In genomic region chr7:140506788-140507464, GRCh38 we compare ENCODE assay signal across 8 cellular contexts. TPM values are rescaled to one million over a fixed set of nuclear protein-coding genes. Genes with fewer than 3 reads are reported as not detected.
A peak's percentile ranks its signal among the peaks of the same experiment; 100 is the strongest.
DNase-seq lines count a peak whose midpoint lies in the region; ATAC-seq and TF ChIP-seq lines count a peak whose summit lies in the region.

No MANE protein-coding gene starts in this region.

- TF ChIP-seq CTCF in WERI-Rb-1 (IDR thresholded peaks at IDR 0.05; ENCODE audit: low read depth, low read length): peak; percentile 45; the same call in 1 of the 2 replicates

- H3K36me3 ChIP-seq in WERI-Rb-1: no peaks in the 10 kb centered on the region

- H3K4me3 Mint-ChIP-seq in activated naive CD8-positive, alpha-beta T cell treated with anti-CD3 and anti-CD28 coated beads, Interleukin-2, amount 50 U/mL, for 24 hours: no peak overlapping the region

- no peak overlapping the region for H3K27ac Mint-ChIP-seq in activated naive CD8-positive, alpha-beta T cell treated with anti-CD3 and anti-CD28 coated beads, Interleukin-2, amount 50 U/mL, for 24 hours

- no peaks in the 10 kb centered on the region for H3K27me3 ChIP-seq in WERI-Rb-1 (ENCODE audit: insufficient read depth, low read depth, severe bottlenecking)

- DNase-seq in AG08396 (ENCODE audit: low spot score) (peak; percentile 73), LHCN-M2 (ENCODE audit: low read depth) (peak; percentile 82), WERI-Rb-1 (peak; percentile 82), iris pigment epithelial cell (ENCODE audit: low read depth) (peak; percentile 41)
- no peak for DNase-seq in activated naive CD8-positive, alpha-beta T cell treated with anti-CD3 and anti-CD28 coated beads, Interleukin-2, amount 50 U/mL, for 24 hours
- no peak for DNase-seq in activated T-cell treated with anti-CD3 and anti-CD28 coated beads, Interleukin-2, amount 50 U/mL, for 1 hour

- H3K9me3 Mint-ChIP-seq in activated naive CD8-positive, alpha-beta T cell treated with anti-CD3 and anti-CD28 coated beads, Interleukin-2, amount 50 U/mL, for 24 hours: no peaks in the 10 kb centered on the region

- H3K9me3 ChIP-seq in WERI-Rb-1 (ENCODE audit: severe bottlenecking): no peaks in the 10 kb centered on the region

- ATAC-seq in activated naive CD8-positive, alpha-beta T cell treated with anti-CD3 and anti-CD28 coated beads, Interleukin-2, amount 50 U/mL, for 24 hours: no peak
- ATAC-seq in HG03045 (IDR thresholded peaks at IDR 0.05; ENCODE audit: unreplicated experiment) (no peak), HG02852 (IDR thresholded peaks at IDR 0.05; ENCODE audit: unreplicated experiment) (no peak)

- H3K27me3 Mint-ChIP-seq in activated naive CD8-positive, alpha-beta T cell treated with anti-CD3 and anti-CD28 coated beads, Interleukin-2, amount 50 U/mL, for 24 hours: no peaks in the 10 kb centered on the region

- H3K27ac ChIP-seq in WERI-Rb-1: peak overlapping the region; percentile 82

- H3K4me3 ChIP-seq in WERI-Rb-1 (ENCODE audit: low read depth, low read length): no peak overlapping the region

- H3K36me3 Mint-ChIP-seq in activated naive CD8-positive, alpha-beta T cell treated with anti-CD3 and anti-CD28 coated beads, Interleukin-2, amount 50 U/mL, for 24 hours (ENCODE audit: low read depth): no peaks in the 10 kb centered on the region

- no peaks in the 10 kb centered on the region for H3K4me1 Mint-ChIP-seq in activated naive CD8-positive, alpha-beta T cell treated with anti-CD3 and anti-CD28 coated beads, Interleukin-2, amount 50 U/mL, for 24 hours

RNA-seq across cellular contexts. Expression of gene MKRN1, which starts 27.6 kb away (rescaled TPM):
- 52.1 and 56.4 TPM in 2 replicates for total RNA-seq in LHCN-M2 (2014; rRNA removed)
- 53.5 TPM for polyA plus RNA-seq in LHCN-M2 (2012)

Comparison
In these comparisons a context has a peak if more than half of its experiments do, and no peak if none do; other contexts are left out.
1. DNase-seq: peak in AG08396 (single experiment), LHCN-M2 (single experiment), WERI-Rb-1 (single experiment) and iris pigment epithelial cell (single experiment); none in activated naive CD8-positive, alpha-beta T cell treated with anti-CD3 and anti-CD28 coated beads, Interleukin-2, amount 50 U/mL, for 24 hours (single experiment) and activated T-cell treated with anti-CD3 and anti-CD28 coated beads, Interleukin-2, amount 50 U/mL, for 1 hour (single experiment).